11 cellular contexts compared by ENCODE assay signal in genomic region chr2:241560883-241561474, GRCh38. TPM values are rescaled to one million over a fixed set of nuclear protein-coding genes. Genes with fewer than 3 reads are reported as not detected.
DNase-seq lines count a peak whose midpoint lies in the region; ATAC-seq and TF ChIP-seq lines count a peak whose summit lies in the region.
"Had no signal": no experiment of that assay in that cellular context is flagged by ENCODE, and none has a peak within 500 bp of the region (broad histone marks: within the 10 kb centered on the region; RNA-seq: fewer than 3 reads in every experiment).

No MANE protein-coding gene starts in this region.

- POLR2A ChIA-PET in MCF 10A (lab: Yijun Ruan, JAX), result interaction anchor here (0.7 kb wide), 1 partner anchor 772 kb away, joined by 3 read pairs; no protein-coding TSS in a partner anchor

- no TSS peak for BruUV-seq in MCF 10A (replicated peaks; lab: Mats Ljungman, UMichigan)

- H3K27me3 ChIP-seq in aorta (ENCODE audit: control insufficient read depth in 1 of 2, insufficient read depth in 2 of 2, low read length in 1 of 2), result no peaks in the 10 kb centered on the region
- H3K27me3 ChIP-seq: thyroid gland had no signal

- DNase-seq in G401 (ENCODE audit: low spot score) (peak; percentile 57), MCF 10A (ENCODE audit: unreplicated experiment) (no peak), kidney tubule cell (ENCODE audit: low spot score) (peak; percentile 25), NOMO-1 treated with DMSO at 0.1 percent for 48 hours (lab: John Stamatoyannopoulos, UW; ENCODE audit: unreplicated experiment) (no peak), aorta (no peak), cortex of kidney (lab: John Stamatoyannopoulos, UW) (no peak)
- no peak for DNase-seq in activated naive CD4-positive, alpha-beta T cell treated with anti-CD3 and anti-CD28 coated beads, Interleukin-2, amount 10 ng/mL, durations not matched to agents 7 days and 5 days
- DNase-seq: activated naive CD4-positive, alpha-beta T cell treated with anti-CD3 and anti-CD28 coated beads, Interleukin-2, amount 50 U/mL, for 16 hours had no signal

- peaks cover 11% of the 10 kb centered on the region for H3K4me1 Mint-ChIP-seq in MCF 10A (ENCODE audit: insufficient read depth, unreplicated experiment)
- H3K4me1 Mint-ChIP-seq in activated naive CD4-positive, alpha-beta T cell treated with anti-CD3 and anti-CD28 coated beads, Interleukin-2, amount 10 ng/mL, durations not matched to agents 7 days and 5 days, result peaks cover 14% of the 10 kb centered on the region

- no peaks in the 10 kb centered on the region for H3K9me3 Mint-ChIP-seq in MCF 10A (ENCODE audit: unreplicated experiment)
- H3K9me3 Mint-ChIP-seq in activated naive CD4-positive, alpha-beta T cell treated with anti-CD3 and anti-CD28 coated beads, Interleukin-2, amount 10 ng/mL, durations not matched to agents 7 days and 5 days, result no peaks in the 10 kb centered on the region

- no peaks in the 10 kb centered on the region for H3K36me3 Mint-ChIP-seq in MCF 10A (ENCODE audit: insufficient read depth, unreplicated experiment)
- peaks cover 3% of the 10 kb centered on the region for H3K36me3 Mint-ChIP-seq in activated naive CD4-positive, alpha-beta T cell treated with anti-CD3 and anti-CD28 coated beads, Interleukin-2, amount 10 ng/mL, durations not matched to agents 7 days and 5 days

- H3K27me3 Mint-ChIP-seq in MCF 10A (ENCODE audit: insufficient read depth, unreplicated experiment), result no peaks in the 10 kb centered on the region
- peaks cover 56% of the 10 kb centered on the region for H3K27me3 Mint-ChIP-seq in activated naive CD4-positive, alpha-beta T cell treated with anti-CD3 and anti-CD28 coated beads, Interleukin-2, amount 10 ng/mL, durations not matched to agents 7 days and 5 days

- intact Hi-C loops in MCF 10A (cut with micrococcal nuclease) (loop anchor here (5.0 kb wide), 1 partner anchor 226 kb away; no protein-coding TSS in a partner anchor), aorta (cut with DNase I) (loop anchor here in 1 of 2 donors (5.0 kb wide), 1 partner anchor 54 kb away; the partner anchor contains the start of gene STK25)

- H3K4me3 ChIP-seq in skin epidermis (peak overlapping the region in 5 of 7 experiments; percentile 50 to 74 (median 63)), aorta (ENCODE audit: low read length in 2 of 2) (no peak overlapping the region)
- H3K4me3 ChIP-seq: mucosa of descending colon, thyroid gland had no signal

- H3K27ac Mint-ChIP-seq in MCF 10A (ENCODE audit: low read depth, unreplicated experiment), result no peak overlapping the region
- H3K27ac Mint-ChIP-seq in activated naive CD4-positive, alpha-beta T cell treated with anti-CD3 and anti-CD28 coated beads, Interleukin-2, amount 10 ng/mL, durations not matched to agents 7 days and 5 days, result no peak overlapping the region

- H3K36me3 ChIP-seq in aorta (ENCODE audit: control insufficient read depth in 1 of 2, insufficient read depth in 2 of 2, low read length in 1 of 2), result no peaks in the 10 kb centered on the region
- H3K36me3 ChIP-seq: thyroid gland had no signal

- in situ Hi-C loops in G401 (cut with HindIII; ENCODE audit: low sequenced_read_pairs), result no loop called here

- no peak for ATAC-seq in aorta (ENCODE audit: low FRiP score)

- TF ChIP-seq CTCF in MCF 10A (IDR thresholded peaks at IDR 0.05; ENCODE audit: unreplicated experiment), result no peak

- peaks cover 2% of the 10 kb centered on the region for H3K9me3 ChIP-seq in aorta (ENCODE audit: control insufficient read depth, low read length)
- H3K9me3 ChIP-seq: mucosa of descending colon, thyroid gland had no signal

- 12 to 40% methylated on average over 19 of the region's 19 CpGs for WGBS in aorta, 2 donors

- peak overlapping the region in 13 of 21 experiments; percentile 12 to 94 (median 67) for H3K27ac ChIP-seq in skin epidermis
- H3K27ac ChIP-seq in aorta (ENCODE audit: low read depth in 1 of 2, low read length in 2 of 2), result no peak overlapping the region

- no peaks in the 10 kb centered on the region for H3K4me1 ChIP-seq in aorta (ENCODE audit: control insufficient read depth in 1 of 2, insufficient read depth in 2 of 2, low read length in 2 of 2)

- CTCF ChIA-PET in MCF 10A (lab: Yijun Ruan, JAX), result no interaction called here
- CTCF ChIA-PET in activated naive CD4-positive, alpha-beta T cell treated with anti-CD3 and anti-CD28 coated beads, Interleukin-2, amount 10 ng/mL, durations not matched to agents 7 days and 5 days (lab: Charles Lee), result no interaction called here

- H3K4me3 Mint-ChIP-seq in MCF 10A (ENCODE audit: unreplicated experiment), result peak overlapping the region; percentile 74
- H3K4me3 Mint-ChIP-seq in activated naive CD4-positive, alpha-beta T cell treated with anti-CD3 and anti-CD28 coated beads, Interleukin-2, amount 10 ng/mL, durations not matched to agents 7 days and 5 days, result no peak overlapping the region

RNA-seq across cellular contexts. Expression of gene BOK, which starts 2.4 kb away (rescaled TPM):
- total RNA-seq in G401 (2014; rRNA removed; shearing (Covaris generic)), result 26.9 and 36.3 TPM in 2 replicates
- total RNA-seq in MCF 10A (2022) (15.5 and 18.6 TPM in 2 replicates), aorta (10 to 100 TPM in 1 of 2 donors, 1 to 10 TPM in 1; 6.3 to 11.6 TPM)
- 1 to 10 TPM; 3.1 to 4.7 TPM for polyA plus RNA-seq in aorta

RNA-seq across cellular contexts. Expression of gene STK25, which starts 52.6 kb away (rescaled TPM):
- 299 and 330 TPM in 2 replicates for total RNA-seq in G401 (2014; rRNA removed; shearing (Covaris generic))
- 102 and 117 TPM in 2 replicates for total RNA-seq in MCF 10A (2022)
- 100 to 1,000 TPM; 101 to 142 TPM for total RNA-seq in aorta
- 100 to 1,000 TPM in 1 of 2 donors, 10 to 100 TPM in 1; 85.1 to 261 TPM for polyA plus RNA-seq in aorta

Comparison
In these comparisons a context has a peak if more than half of its experiments do, and no peak if none do; other contexts are left out.
1. DNase-seq: peak in G401 (single experiment) and kidney tubule cell (single experiment); none in MCF 10A (single experiment), activated naive CD4-positive, alpha-beta T cell treated with anti-CD3 and anti-CD28 coated beads, Interleukin-2, amount 10 ng/mL, durations not matched to agents 7 days and 5 days (single experiment), NOMO-1 treated with DMSO at 0.1 percent for 48 hours (single experiment), aorta (0 of 2) and cortex of kidney (single experiment).
2. H3K27ac ChIP-seq: peak in skin epidermis (13 of 21); none in aorta (0 of 2).
3. H3K4me3 ChIP-seq: peak in skin epidermis (5 of 7); none in aorta (0 of 2).